8 cellular contexts compared by ENCODE assay signal in the genomic region with DNA sequence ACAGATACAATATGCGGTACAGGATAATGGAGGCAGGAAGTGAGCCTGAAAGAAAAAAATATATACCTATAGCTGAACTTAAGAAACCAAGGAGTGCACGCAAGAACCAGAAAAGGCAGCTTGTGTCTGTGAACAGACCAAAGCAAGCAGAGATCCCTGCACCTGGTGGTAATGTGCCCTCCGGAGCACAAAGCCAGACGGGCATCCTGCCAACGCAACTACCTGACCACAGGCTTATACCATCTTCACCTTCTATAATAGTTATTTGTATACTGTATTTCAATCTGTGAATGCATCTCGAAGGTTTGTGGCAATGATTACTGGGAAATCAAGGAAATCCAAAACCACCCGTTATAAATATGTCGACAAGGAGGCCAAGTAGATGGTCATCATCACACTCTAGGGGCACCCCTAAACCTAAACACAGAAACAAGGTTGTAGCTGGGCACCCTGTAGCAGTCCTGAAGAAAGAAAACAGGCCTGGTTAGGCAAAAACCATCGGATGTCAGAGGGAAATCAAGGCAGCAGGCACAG. TPM values are rescaled to one million over a fixed set of nuclear protein-coding genes. Genes with fewer than 3 reads are reported as not detected.
A peak's percentile ranks its signal among the peaks of the same experiment; 100 is the strongest.
DNase-seq lines count a peak whose midpoint lies in the region; ATAC-seq lines count a peak whose summit lies in the region.

No MANE protein-coding gene starts in this region.

- peak overlapping the region; percentile 88 for H3K9ac ChIP-seq in iPS-15b (ENCODE audit: low read depth, low read length)
- peak overlapping the region; percentile 85 to 93 (median 91) for H3K9ac ChIP-seq in skeletal muscle tissue (ENCODE audit: low read depth in 1 of 3, low read length in 3 of 3)

- POLR2A ChIA-PET in CD8-positive, alpha-beta memory T cell (lab: Charles Lee): interaction anchor here (1.4 kb wide), 1 partner anchor 479 kb away, joined by 3 read pairs; no protein-coding TSS in a partner anchor

- CTCF ChIA-PET in CD8-positive, alpha-beta memory T cell (lab: Charles Lee): no interaction called here

- peak overlapping the region; percentile 78 for H3K27ac ChIP-seq in CD8-positive, alpha-beta memory T cell (ENCODE audit: low read depth, low read length)
- H3K27ac ChIP-seq in SJCRH30 (peak overlapping the region; percentile 90), skeletal muscle tissue (ENCODE audit: low read depth, low read length) (peak overlapping the region; percentile 86)

- peak overlapping the region; percentile 73 to 96 (median 92) for H3K27ac Mint-ChIP-seq in CD8-positive, alpha-beta memory T cell
- peak overlapping the region; percentile 94 for H3K27ac Mint-ChIP-seq in activated naive CD8-positive, alpha-beta T cell treated with anti-CD3 and anti-CD28 coated beads, Interleukin-2, amount 50 U/mL, for 24 hours

- peak; percentile 20 for ATAC-seq in GM21360 (IDR thresholded peaks at IDR 0.05; ENCODE audit: unreplicated experiment)
- peak; percentile 24 for ATAC-seq in HG03571 (IDR thresholded peaks at IDR 0.05; ENCODE audit: unreplicated experiment)
- peak; percentile 12 for ATAC-seq in activated naive CD8-positive, alpha-beta T cell treated with anti-CD3 and anti-CD28 coated beads, Interleukin-2, amount 50 U/mL, for 24 hours

- peak overlapping the region; percentile 89 to 99 (median 95) for H3K4me3 Mint-ChIP-seq in CD8-positive, alpha-beta memory T cell
- peak overlapping the region; percentile 93 for H3K4me3 Mint-ChIP-seq in activated naive CD8-positive, alpha-beta T cell treated with anti-CD3 and anti-CD28 coated beads, Interleukin-2, amount 50 U/mL, for 24 hours

- peak; percentile 11 to 66 (median 43) for DNase-seq in CD8-positive, alpha-beta memory T cell
- DNase-seq in SJCRH30 (peak; percentile 26 to 44), midbrain (lab: John Stamatoyannopoulos, UW) (no peak)
- peak; percentile 48 for DNase-seq in activated naive CD8-positive, alpha-beta T cell treated with anti-CD3 and anti-CD28 coated beads, Interleukin-2, amount 50 U/mL, for 24 hours

- no peaks in the 10 kb centered on the region for H3K36me3 ChIP-seq in CD8-positive, alpha-beta memory T cell (ENCODE audit: insufficient read depth, low read length)
- H3K36me3 ChIP-seq in SJCRH30 (no peaks in the 10 kb centered on the region), iPS-15b (ENCODE audit: control insufficient read depth, insufficient read depth, low read length) (no peaks in the 10 kb centered on the region), skeletal muscle tissue (ENCODE audit: control insufficient read depth in 3 of 3, insufficient read depth in 3 of 3, low read length in 3 of 3) (no peaks in the 10 kb centered on the region)

- H3K36me3 Mint-ChIP-seq in CD8-positive, alpha-beta memory T cell: peaks cover 0 to 16% (median 7%) of the 10 kb centered on the region in 3 donors
- H3K36me3 Mint-ChIP-seq in activated naive CD8-positive, alpha-beta T cell treated with anti-CD3 and anti-CD28 coated beads, Interleukin-2, amount 50 U/mL, for 24 hours (ENCODE audit: low read depth): peaks cover 16% of the 10 kb centered on the region

- peaks cover 3 to 9% (median 5%) of the 10 kb centered on the region in 5 donors for H3K9me3 Mint-ChIP-seq in CD8-positive, alpha-beta memory T cell
- peaks cover 4% of the 10 kb centered on the region for H3K9me3 Mint-ChIP-seq in activated naive CD8-positive, alpha-beta T cell treated with anti-CD3 and anti-CD28 coated beads, Interleukin-2, amount 50 U/mL, for 24 hours

- no peaks in the 10 kb centered on the region for H3K27me3 ChIP-seq in CD8-positive, alpha-beta memory T cell (ENCODE audit: insufficient read depth, low read length, poor library complexity, severe bottlenecking)
- H3K27me3 ChIP-seq in SJCRH30 (no peaks in the 10 kb centered on the region), iPS-15b (ENCODE audit: control insufficient read depth, insufficient read depth, low read length) (no peaks in the 10 kb centered on the region), skeletal muscle tissue (ENCODE audit: control insufficient read depth in 3 of 3, insufficient read depth in 3 of 3, low read length in 3 of 3) (no peaks in the 10 kb centered on the region)

- H3K4me1 Mint-ChIP-seq in CD8-positive, alpha-beta memory T cell: peaks cover 41 to 53% (median 49%) of the 10 kb centered on the region in 3 donors
- H3K4me1 Mint-ChIP-seq in activated naive CD8-positive, alpha-beta T cell treated with anti-CD3 and anti-CD28 coated beads, Interleukin-2, amount 50 U/mL, for 24 hours: peaks cover 41% of the 10 kb centered on the region

- no peaks in the 10 kb centered on the region for H3K9me3 ChIP-seq in CD8-positive, alpha-beta memory T cell (ENCODE audit: low read length)
- H3K9me3 ChIP-seq in SJCRH30 (replicated peaks): no peaks in the 10 kb centered on the region
- H3K9me3 ChIP-seq in iPS-15b (ENCODE audit: control insufficient read depth, insufficient read depth, low read length): no peaks in the 10 kb centered on the region
- peaks cover 0 to 3% (median 0%) of the 10 kb centered on the region in 3 donors for H3K9me3 ChIP-seq in skeletal muscle tissue (ENCODE audit: control insufficient read depth in 3 of 3, low read length in 3 of 3)

- peaks cover 17% of the 10 kb centered on the region for H3K4me1 ChIP-seq in CD8-positive, alpha-beta memory T cell (ENCODE audit: insufficient read depth, low read length)
- H3K4me1 ChIP-seq in SJCRH30 (no peaks in the 10 kb centered on the region), iPS-15b (ENCODE audit: control insufficient read depth, insufficient read depth, low read length) (peaks cover 6% of the 10 kb centered on the region), skeletal muscle tissue (ENCODE audit: control insufficient read depth in 3 of 3, insufficient read depth in 3 of 3, low read length in 3 of 3) (peaks cover 3 to 15% (median 11%) of the 10 kb centered on the region in 3 donors)

- H3K4me3 ChIP-seq in CD8-positive, alpha-beta memory T cell (ENCODE audit: low read length): peak overlapping the region; percentile 66
- H3K4me3 ChIP-seq in SJCRH30: peak overlapping the region; percentile 99
- H3K4me3 ChIP-seq in iPS-15b (ENCODE audit: low read depth, low read length): peak overlapping the region; percentile 91
- H3K4me3 ChIP-seq in skeletal muscle tissue (ENCODE audit: low read length in 3 of 3): peak overlapping the region; percentile 79 to 87 (median 85)

- peaks cover 0 to 2% of the 10 kb centered on the region in 2 donors for H3K27me3 Mint-ChIP-seq in CD8-positive, alpha-beta memory T cell
- H3K27me3 Mint-ChIP-seq in activated naive CD8-positive, alpha-beta T cell treated with anti-CD3 and anti-CD28 coated beads, Interleukin-2, amount 50 U/mL, for 24 hours: peaks cover 7% of the 10 kb centered on the region

RNA-seq across cellular contexts. Expression of gene FBXL4, which starts 0.8 kb away (rescaled TPM):
- 10 to 100 TPM; 12.4 to 12.7 TPM for total RNA-seq in CD8-positive, alpha-beta memory T cell
- 9.6 TPM for polyA plus RNA-seq in CD8-positive, alpha-beta memory T cell
- total RNA-seq in SJCRH30 (2014; rRNA removed; shearing (Covaris generic)): 9.4 and 10.7 TPM in 2 replicates
- 14.1 TPM for total RNA-seq in skeletal muscle tissue
